8 cellular contexts compared by ENCODE assay signal in the genomic region with DNA sequence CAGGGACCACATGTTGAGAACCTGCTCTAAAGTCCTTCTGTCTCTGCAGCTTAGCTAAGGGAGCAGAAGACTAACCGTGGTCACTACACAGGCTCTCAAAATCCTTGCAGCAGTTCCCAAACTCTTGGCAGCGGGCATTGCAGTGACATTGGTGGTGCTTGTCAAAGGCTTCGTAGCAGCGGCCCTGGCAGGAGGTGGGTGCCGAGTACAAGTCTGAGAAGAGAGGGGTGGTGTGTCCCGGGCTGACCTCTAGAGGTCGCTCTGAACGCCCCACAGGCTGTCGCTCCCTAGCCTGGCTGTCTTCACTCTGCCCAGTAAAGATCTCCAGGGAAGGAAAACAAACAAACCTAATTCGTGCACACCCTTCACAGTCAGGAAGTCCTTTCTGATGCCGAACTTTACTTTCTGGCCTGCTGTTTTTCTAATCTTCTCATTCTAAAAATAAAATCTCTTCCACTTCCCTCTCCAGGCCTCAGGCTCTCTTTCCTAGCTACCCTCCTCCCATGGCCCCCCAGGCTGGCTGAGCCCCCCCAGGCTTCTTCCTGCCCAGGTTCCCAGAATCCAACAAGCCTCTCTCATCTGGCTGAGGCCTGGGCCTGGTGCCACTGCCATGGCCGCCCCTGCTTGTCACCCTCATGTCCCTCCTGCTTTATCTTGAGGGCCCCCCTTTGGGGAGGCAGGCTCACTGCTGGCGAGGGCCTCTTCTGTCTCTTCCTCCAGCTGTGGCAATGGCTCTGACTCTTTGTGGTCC. TPM values are rescaled to one million over a fixed set of nuclear protein-coding genes. Genes with fewer than 3 reads are reported as not detected.
DNase-seq lines count a peak whose midpoint lies in the region; ATAC-seq and TF ChIP-seq lines count a peak whose summit lies in the region.

No MANE protein-coding gene starts in this region.

- TF ChIP-seq RAD21 in IMR-90 (IDR thresholded peaks at IDR 0.05; ENCODE audit: low read length): peak; percentile 81

- H3K4me3 Mint-ChIP-seq in activated naive CD8-positive, alpha-beta T cell: peak overlapping the region; percentile 20
- H3K4me3 Mint-ChIP-seq in neural crest cell: no peak overlapping the region

- BruUV-seq in IMR-90 (replicated peaks; lab: Mats Ljungman, UMichigan) (no TSS peak), PC-9 (replicated peaks; lab: Mats Ljungman, UMichigan) (no TSS peak)

- no peak overlapping the region for H2AFZ ChIP-seq in DND-41 (ENCODE audit: low read depth, low read length)
- H2AFZ ChIP-seq in IMR-90 (replicated peaks; ENCODE audit: low read length, poor library complexity): peak overlapping the region; percentile 82
- no peak overlapping the region for H2AFZ ChIP-seq in PC-9

- ATAC-seq in DND-41 (ENCODE audit: insufficient read depth, low read depth) (peak; percentile 58), IMR-90 (ENCODE audit: low read depth) (peak; percentile 97), gastroesophageal sphincter (peak; percentile 86), upper lobe of left lung (ENCODE audit: low FRiP score in 2 of 2) (peak; percentile 94), GM19463 (IDR thresholded peaks at IDR 0.05; ENCODE audit: unreplicated experiment) (no peak)

- 0 out of 2 replicates have a peak, but pooled peaks cover 10% of the 10 kb centered on the region for H3F3A ChIP-seq in PC-9 (ENCODE audit: insufficient read depth, low read depth)

- H3K14ac ChIP-seq in IMR-90 (replicated peaks; ENCODE audit: low read depth, low read length): no peak overlapping the region

- intact Hi-C loops in IMR-90 (cut with micrococcal nuclease): loop anchor here (1.0 to 10.0 kb wide), 3 partner anchors 42 to 447 kb away; a partner anchor contains a TSS
- intact Hi-C loops in PC-9 (cut with micrococcal nuclease; ENCODE audit: unreplicated experiment): loop anchor here (1.0 to 5.0 kb wide), 2 partner anchors 25 to 230 kb away; no protein-coding TSS in a partner anchor

- H2BK120ac ChIP-seq in IMR-90 (ENCODE audit: low read depth, low read length): peak overlapping the region; percentile 22; the same call in 1 of the 2 replicates

- H3K4me3 ChIP-seq in DND-41 (ENCODE audit: low read depth in 1 of 2, low read length in 2 of 2): no peak overlapping the region
- H3K4me3 ChIP-seq in IMR-90 (ENCODE audit: insufficient read depth, low read depth, low read length): no peak overlapping the region
- no peak overlapping the region for H3K4me3 ChIP-seq in PC-9
- no peak overlapping the region for H3K4me3 ChIP-seq in gastroesophageal sphincter
- no peak overlapping the region for H3K4me3 ChIP-seq in upper lobe of left lung

- peak overlapping the region; percentile 0 to 77; a peak in 3 of 4 replicates for H4K8ac ChIP-seq in IMR-90 (ENCODE audit: low read depth in 2 of 2, low read length in 2 of 2)

- no peak for TF ChIP-seq EP300 in gastroesophageal sphincter (IDR thresholded peaks at IDR 0.05)
- TF ChIP-seq EP300 in upper lobe of left lung (IDR thresholded peaks at IDR 0.05): no peak

- H3K9me2 ChIP-seq in PC-9 (ENCODE audit: insufficient read depth): no peaks in the 10 kb centered on the region

- H3K9ac ChIP-seq in DND-41 (ENCODE audit: low read depth, low read length): no peak overlapping the region
- H3K9ac ChIP-seq in IMR-90 (ENCODE audit: low read depth, low read length): peak overlapping the region; percentile 47

- H3K9me1 ChIP-seq in IMR-90 (ENCODE audit: insufficient read depth, low read length): no peaks in the 10 kb centered on the region

- TF ChIP-seq CTCF in DND-41 (IDR thresholded peaks at IDR 0.05; ENCODE audit: borderline replicate concordance, extremely low read depth, low read length, poor library complexity, severe bottlenecking) (peak; percentile 58), IMR-90 (conservative IDR thresholded peaks at IDR 0.05; ENCODE audit: low read depth, low read length) (peak; percentile 93), PC-9 (conservative IDR thresholded peaks at IDR 0.05) (peak; percentile 53; the same call in 1 of the 2 replicates), gastroesophageal sphincter (IDR thresholded peaks at IDR 0.05) (peak; percentile 38 to 88 (median 64)), neural crest cell (conservative IDR thresholded peaks at IDR 0.05) (peak; percentile 82), upper lobe of left lung (IDR thresholded peaks at IDR 0.05) (peak; percentile 65 to 87 (median 83))

- H2BK15ac ChIP-seq in IMR-90 (ENCODE audit: low read depth, low read length): no peak overlapping the region; the same call in 2 of the 3 replicates

- CTCF ChIA-PET in IMR-90 (lab: Yijun Ruan, JAX): interaction anchor here (0.5 to 1.2 kb wide), 7 partner anchors 9 to 902 kb away, joined by 3 to 7 read pairs (median 4); no protein-coding TSS in a partner anchor
- CTCF ChIA-PET in PC-9 (lab: Charles Lee): interaction anchor here (0.6 kb wide), 1 partner anchor 24 kb away, joined by 6 read pairs; no protein-coding TSS in a partner anchor

- peak overlapping the region; percentile 42 for H3K4ac ChIP-seq in IMR-90 (ENCODE audit: low read depth, low read length)

- H3K27ac ChIP-seq in DND-41 (ENCODE audit: low read length) (no peak overlapping the region), IMR-90 (ENCODE audit: insufficient read depth, low read length) (peak overlapping the region; percentile 71), PC-9 (no peak overlapping the region), gastroesophageal sphincter (peak overlapping the region; percentile 69 to 86 (median 84)), upper lobe of left lung (peak overlapping the region; percentile 85 to 94 (median 87))

- H3K27me3 ChIP-seq in DND-41 (ENCODE audit: insufficient read depth, low read length, poor library complexity): no peaks in the 10 kb centered on the region
- no peaks in the 10 kb centered on the region for H3K27me3 ChIP-seq in IMR-90 (ENCODE audit: control insufficient read depth, insufficient read depth, low read length)
- H3K27me3 ChIP-seq in PC-9 (ENCODE audit: insufficient read depth, low read depth): no peaks in the 10 kb centered on the region
- no peaks in the 10 kb centered on the region for H3K27me3 ChIP-seq in gastroesophageal sphincter
- H3K27me3 ChIP-seq in upper lobe of left lung: no peaks in the 10 kb centered on the region

- H3K4me1 Mint-ChIP-seq in activated naive CD8-positive, alpha-beta T cell (ENCODE audit: low read depth): peaks cover 47% of the 10 kb centered on the region
- peaks cover 30% of the 10 kb centered on the region for H3K4me1 Mint-ChIP-seq in neural crest cell

- TF ChIP-seq POLR2A in IMR-90 (IDR thresholded peaks at IDR 0.05; ENCODE audit: low read depth, low read length) (no peak), gastroesophageal sphincter (IDR thresholded peaks at IDR 0.05) (no peak), upper lobe of left lung (IDR thresholded peaks at IDR 0.05) (no peak)

- dilution Hi-C loops in IMR-90 (cut with HindIII; ENCODE audit: low sequenced_read_pairs, unreplicated experiment): no loop called here

- peak overlapping the region; percentile 10; the same call in 1 of the 2 replicates for H3K18ac ChIP-seq in IMR-90 (ENCODE audit: low read depth, low read length)

- H3K9me3 ChIP-seq in DND-41 (ENCODE audit: insufficient read depth, low read length, severe bottlenecking): no peaks in the 10 kb centered on the region
- H3K9me3 ChIP-seq in IMR-90 (ENCODE audit: control insufficient read depth, insufficient read depth, low read length): no peaks in the 10 kb centered on the region
- H3K9me3 ChIP-seq in PC-9 (ENCODE audit: insufficient read depth, low read depth): no peaks in the 10 kb centered on the region
- H3K9me3 ChIP-seq in gastroesophageal sphincter: no peaks in the 10 kb centered on the region
- H3K9me3 ChIP-seq in upper lobe of left lung: no peaks in the 10 kb centered on the region

- H3K36me3 Mint-ChIP-seq in activated naive CD8-positive, alpha-beta T cell: peaks cover 5% of the 10 kb centered on the region
- no peaks in the 10 kb centered on the region for H3K36me3 Mint-ChIP-seq in neural crest cell (ENCODE audit: low read depth)

- H3K4me1 ChIP-seq in DND-41 (ENCODE audit: insufficient read depth, low read length): no peaks in the 10 kb centered on the region; the same call in 1 of the 2 replicates
- peaks cover 8% of the 10 kb centered on the region for H3K4me1 ChIP-seq in IMR-90 (ENCODE audit: control insufficient read depth, insufficient read depth, low read length)
- H3K4me1 ChIP-seq in PC-9 (replicated peaks; ENCODE audit: insufficient read depth): peaks cover 10% of the 10 kb centered on the region
- H3K4me1 ChIP-seq in gastroesophageal sphincter: peaks cover 8 to 56% (median 32%) of the 10 kb centered on the region in 3 donors
- peaks cover 28 to 37% (median 33%) of the 10 kb centered on the region in 4 donors for H3K4me1 ChIP-seq in upper lobe of left lung

- no peak overlapping the region for H3K23ac ChIP-seq in IMR-90 (ENCODE audit: low read depth, low read length)

- peak overlapping the region; percentile 79 for H3K27ac Mint-ChIP-seq in activated naive CD8-positive, alpha-beta T cell
- peak overlapping the region; percentile 48 for H3K27ac Mint-ChIP-seq in neural crest cell (ENCODE audit: unreplicated experiment)

- in situ Hi-C loops in IMR-90 (cut with MboI; ENCODE audit: low sequenced_read_pairs): no loop called here

- peak; percentile 38 for DNase-seq in DND-41
- peak; percentile 85 for DNase-seq in IMR-90
- DNase-seq in PC-9: peak; percentile 65 to 79
- DNase-seq in neural crest cell (ENCODE audit: low read depth, low spot score): peak; percentile 65
- DNase-seq in upper lobe of left lung: peak; percentile 71 to 91

- 0 out of 2 replicates have a peak overlapping the region, but pooled peaks have one; percentile 26 for H3K56ac ChIP-seq in IMR-90 (ENCODE audit: extremely low read depth, insufficient read depth, low read length)

- H2BK5ac ChIP-seq in IMR-90 (ENCODE audit: low read depth, low read length, poor library complexity, severe bottlenecking): no peak overlapping the region

- H3K27me3 Mint-ChIP-seq in activated naive CD8-positive, alpha-beta T cell: no peaks in the 10 kb centered on the region
- no peaks in the 10 kb centered on the region for H3K27me3 Mint-ChIP-seq in neural crest cell (ENCODE audit: low read depth)

- peak overlapping the region; percentile 10 for H2AK9ac ChIP-seq in IMR-90 (replicated peaks; ENCODE audit: low read depth, low read length, poor library complexity)

- no peaks in the 10 kb centered on the region for H3K9me3 Mint-ChIP-seq in activated naive CD8-positive, alpha-beta T cell (ENCODE audit: low read depth)
- no peaks in the 10 kb centered on the region for H3K9me3 Mint-ChIP-seq in neural crest cell

- peak overlapping the region; percentile 41; the same call in 1 of the 2 replicates for H4K91ac ChIP-seq in IMR-90 (ENCODE audit: insufficient read depth, low read depth, low read length)

- H2AK5ac ChIP-seq in IMR-90 (ENCODE audit: low read depth, low read length): peak overlapping the region; percentile 5; the same call in 1 of the 2 replicates

- H3K36me3 ChIP-seq in DND-41 (ENCODE audit: insufficient read depth, low read length): no peaks in the 10 kb centered on the region
- H3K36me3 ChIP-seq in IMR-90 (ENCODE audit: control insufficient read depth, insufficient read depth, low read length): no peaks in the 10 kb centered on the region
- H3K36me3 ChIP-seq in PC-9 (ENCODE audit: low read depth): no peaks in the 10 kb centered on the region
- peaks cover 0 to 12% of the 10 kb centered on the region in 2 donors for H3K36me3 ChIP-seq in gastroesophageal sphincter
- H3K36me3 ChIP-seq in upper lobe of left lung: no peaks in the 10 kb centered on the region

- no peaks in the 10 kb centered on the region for H3K79me2 ChIP-seq in DND-41 (ENCODE audit: insufficient read depth, low read length)
- H3K79me2 ChIP-seq in PC-9 (ENCODE audit: low read depth): no peaks in the 10 kb centered on the region

- H3K4me2 ChIP-seq in DND-41 (ENCODE audit: insufficient read depth, low read length) (no peak overlapping the region), IMR-90 (ENCODE audit: low read depth, low read length) (peak overlapping the region; percentile 13; the same call in 1 of the 2 replicates), PC-9 (no peak overlapping the region)

- peak overlapping the region; percentile 66 for H4K5ac ChIP-seq in IMR-90 (ENCODE audit: low read depth, low read length)

- POLR2A ChIA-PET in IMR-90 (lab: Charles Lee; ENCODE audit: unreplicated experiment): no interaction called here
- POLR2A ChIA-PET in PC-9 (lab: Charles Lee; ENCODE audit: unreplicated experiment): interaction anchor here (0.7 kb wide), 1 partner anchor 1986 kb away, joined by 3 read pairs; no protein-coding TSS in a partner anchor

- H3K79me1 ChIP-seq in IMR-90 (ENCODE audit: low read depth in 1 of 2, low read length in 2 of 2): no peaks in the 10 kb centered on the region

- WGBS in IMR-90 (ENCODE audit: extremely low coverage in 2 of 2, insufficient read length in 1 of 2), 2 experiments: 20% methylated on average over 5 of the region's 13 CpGs; no CpG with 5 or more reads in 1 of the 2 experiments
- WGBS in gastroesophageal sphincter (ENCODE audit: low coverage in 1 of 2), 2 donors: 7 to 9% methylated on average over 8 to 13 of the region's 13 CpGs
- 10 to 25% methylated on average over 11 to 13 of the region's 13 CpGs for WGBS in upper lobe of left lung, 2 donors

- peak overlapping the region; percentile 8; the same call in 1 of the 2 replicates for H2BK20ac ChIP-seq in IMR-90 (ENCODE audit: low read depth, low read length)

- H4K20me1 ChIP-seq in DND-41 (ENCODE audit: insufficient read depth, low read length): 0 out of 2 replicates have a peak, but pooled peaks cover 2% of the 10 kb centered on the region
- no peaks in the 10 kb centered on the region for H4K20me1 ChIP-seq in IMR-90 (ENCODE audit: insufficient read depth, low read length)
- H4K20me1 ChIP-seq in PC-9 (ENCODE audit: insufficient read depth): no peaks in the 10 kb centered on the region

RNA-seq across cellular contexts. Expression of a gene that starts 7.7 kb away (rescaled TPM):
- under 0.01 TPM in 2 replicates for total RNA-seq in IMR-90 (2012; rRNA removed)
- polyA plus RNA-seq in IMR-90 (2012; rRNA removed): 0.07 and 0.09 TPM in 2 replicates
- polyA plus RNA-seq in IMR-90 (2012; cell fraction: cytosol; rRNA removed): 0.03 TPM in 1 of 2 replicates, not detected in the other
- polyA plus RNA-seq in IMR-90 (2012; cell fraction: nucleus; rRNA removed; ENCODE audit: low replicate concordance): 0.11 and 0.15 TPM in 2 replicates
- total RNA-seq in PC-9 (2021): 0.25 and 0.39 TPM in 2 replicates
- 1 to 10 TPM in 2 of 4 donors, under 1 TPM in 2; 0.42 to 1.9 (median 0.75) TPM for total RNA-seq in gastroesophageal sphincter
- not detected in 2 replicates for total RNA-seq in neural crest cell
- total RNA-seq in upper lobe of left lung: 1 to 10 TPM in 2 of 6 donors, under 1 TPM in 2, not detected in 2; 0.14 to 2.1 (median 0.83) TPM

RNA-seq across cellular contexts. Expression of a gene that starts 11.8 kb away (rescaled TPM):
- total RNA-seq in IMR-90 (2012; rRNA removed) (10.6 and 20.0 TPM in 2 replicates), PC-9 (2021) (31.6 and 37.0 TPM in 2 replicates), gastroesophageal sphincter (10 to 100 TPM; 17.0 to 20.0 (median 18.8) TPM), neural crest cell (45.2 and 49.4 TPM in 2 replicates), upper lobe of left lung (10 to 100 TPM in 5 of 6 donors, 1 to 10 TPM in 1; 6.5 to 28.0 (median 16.4) TPM)
- 10.3 and 13.4 TPM in 2 replicates for polyA plus RNA-seq in IMR-90 (2012; rRNA removed)
- 0.77 and 1.2 TPM in 2 replicates for polyA plus RNA-seq in IMR-90 (2012; cell fraction: cytosol; rRNA removed)
- 0.29 and 5.5 TPM in 2 replicates for polyA plus RNA-seq in IMR-90 (2012; cell fraction: nucleus; rRNA removed; ENCODE audit: low replicate concordance)

RNA-seq across cellular contexts. Expression of a gene that starts 41.1 kb away (rescaled TPM):
- 0.83 and 1.3 TPM in 2 replicates for total RNA-seq in IMR-90 (2012; rRNA removed)
- 2.0 and 2.9 TPM in 2 replicates for polyA plus RNA-seq in IMR-90 (2012; rRNA removed)
- 1.7 TPM in 2 replicates for polyA plus RNA-seq in IMR-90 (2012; cell fraction: cytosol; rRNA removed)
- 11.2 and 11.8 TPM in 2 replicates for polyA plus RNA-seq in IMR-90 (2012; cell fraction: nucleus; rRNA removed; ENCODE audit: low replicate concordance)
- total RNA-seq in PC-9 (2021): 4.1 and 5.7 TPM in 2 replicates
- total RNA-seq in gastroesophageal sphincter: 10 to 100 TPM; 19.3 to 56.8 (median 25.5) TPM
- 0.89 and 1.4 TPM in 2 replicates for total RNA-seq in neural crest cell
- 10 to 100 TPM; 19.0 to 94.0 (median 52.1) TPM for total RNA-seq in upper lobe of left lung

RNA-seq across cellular contexts. Expression of a gene that starts 55.4 kb away (rescaled TPM):
- total RNA-seq in IMR-90 (2012; rRNA removed): 4.4 and 4.8 TPM in 2 replicates
- 5.9 and 6.0 TPM in 2 replicates for polyA plus RNA-seq in IMR-90 (2012; rRNA removed)
- polyA plus RNA-seq in IMR-90 (2012; cell fraction: cytosol; rRNA removed): 4.1 and 10.3 TPM in 2 replicates
- polyA plus RNA-seq in IMR-90 (2012; cell fraction: nucleus; rRNA removed; ENCODE audit: low replicate concordance): 10.0 and 10.3 TPM in 2 replicates
- total RNA-seq in PC-9 (2021): 76.4 and 108 TPM in 2 replicates
- 10 to 100 TPM; 40.7 to 66.8 (median 53.3) TPM for total RNA-seq in gastroesophageal sphincter
- total RNA-seq in neural crest cell: 11.6 and 13.0 TPM in 2 replicates
- total RNA-seq in upper lobe of left lung: 10 to 100 TPM; 26.5 to 36.5 (median 33.9) TPM

Comparison
In these comparisons a context has a peak if more than half of its experiments do, and no peak if none do; other contexts are left out.
1. H3K27ac ChIP-seq: peak in IMR-90 (single experiment), gastroesophageal sphincter (4 of 4) and upper lobe of left lung (4 of 4); none in DND-41 (single experiment) and PC-9 (single experiment).
2. Peak in every context shown above with its lines, with median percentiles within 50 percentile points of each other: DNase-seq and CTCF ChIP-seq.